11 cellular contexts compared by ENCODE assay signal in the genomic region with DNA sequence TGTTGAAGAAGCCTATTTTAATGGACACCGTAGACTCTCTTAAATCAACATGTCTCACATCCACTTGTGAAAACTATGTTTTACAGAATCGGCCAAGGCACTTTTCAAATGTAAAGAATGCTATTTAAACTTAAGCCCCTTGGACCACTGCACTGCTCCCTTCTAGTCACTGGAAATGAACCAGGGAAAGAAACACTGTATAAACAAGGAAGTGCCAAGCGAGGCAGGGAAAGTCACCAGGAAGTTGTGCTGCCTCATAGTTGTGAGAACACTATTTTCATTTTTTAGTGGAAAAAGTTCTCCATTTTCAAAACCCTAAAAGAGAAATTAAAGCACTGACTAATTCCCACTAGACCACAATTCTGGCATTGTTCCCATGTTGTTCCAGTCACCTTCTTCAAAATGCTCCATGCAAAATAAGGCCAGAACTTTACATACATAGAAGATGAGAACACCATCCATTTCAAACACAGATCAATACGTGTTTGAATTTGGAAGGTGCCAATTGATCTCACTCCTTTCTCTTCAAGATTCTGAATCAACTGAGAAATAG. TPM values are rescaled to one million over a fixed set of nuclear protein-coding genes. Genes with fewer than 3 reads are reported as not detected.
"Had no signal": no experiment of that assay in that cellular context is flagged by ENCODE, and none has a peak within 500 bp of the region (broad histone marks: within the 10 kb centered on the region; RNA-seq: fewer than 3 reads in every experiment).

No MANE protein-coding gene starts in this region.

- H3K27ac Mint-ChIP-seq: activated T-helper 1 cell treated with anti-CD3 and anti-CD28 coated beads, Interleukin-12 subunit alpha, Interleukin-12 subunit beta, Interleukin-2, Interleukin-4 antibody, amounts not matched to agents 30 ng/mL and 10 ng/mL and 1 ng/mL, durations not matched to agents 14 hours and 24 hours and 36 hours; immature natural killer cell had no signal

- DNase-seq: activated CD4-positive, alpha-beta T cell treated with anti-CD3 and anti-CD28 coated beads for 4 hours; activated naive CD4-positive, alpha-beta T cell treated with Interleukin-2 at 50 U/mL for 16 hours; immature natural killer cell; stimulated activated CD4-positive, alpha-beta T cell treated with anti-CD3 and anti-CD28 coated beads, Interleukin-4, amount 100 ng/mL, for 1 hour; stimulated activated CD8-positive, alpha-beta memory T cell treated with anti-CD3 and anti-CD28 coated beads, Interleukin-4, amount 100 ng/mL, for 48 hours; stomach had no signal

- H3K36me3 ChIP-seq: stomach, thoracic aorta had no signal

- H3K27ac ChIP-seq: stomach, thoracic aorta had no signal

- H3K4me3 ChIP-seq: stomach, thoracic aorta had no signal

- H3K36me3 Mint-ChIP-seq: immature natural killer cell had no signal

- H3K4me3 Mint-ChIP-seq: activated T-helper 1 cell treated with anti-CD3 and anti-CD28 coated beads, Interleukin-12 subunit alpha, Interleukin-12 subunit beta, Interleukin-2, Interleukin-4 antibody, amounts not matched to agents 30 ng/mL and 10 ng/mL and 1 ng/mL, durations not matched to agents 14 hours and 24 hours and 36 hours; immature natural killer cell had no signal

- H3K9me3 ChIP-seq: stomach, thoracic aorta had no signal

- H3K27me3 ChIP-seq: stomach had no signal

RNA-seq across cellular contexts. Expression of a gene that starts 13.5 kb away (rescaled TPM):
- total RNA-seq: chondrocyte, fibroblast of villous mesenchyme, osteocyte had no signal
